9 cellular contexts compared by ENCODE assay signal in the genomic region with DNA sequence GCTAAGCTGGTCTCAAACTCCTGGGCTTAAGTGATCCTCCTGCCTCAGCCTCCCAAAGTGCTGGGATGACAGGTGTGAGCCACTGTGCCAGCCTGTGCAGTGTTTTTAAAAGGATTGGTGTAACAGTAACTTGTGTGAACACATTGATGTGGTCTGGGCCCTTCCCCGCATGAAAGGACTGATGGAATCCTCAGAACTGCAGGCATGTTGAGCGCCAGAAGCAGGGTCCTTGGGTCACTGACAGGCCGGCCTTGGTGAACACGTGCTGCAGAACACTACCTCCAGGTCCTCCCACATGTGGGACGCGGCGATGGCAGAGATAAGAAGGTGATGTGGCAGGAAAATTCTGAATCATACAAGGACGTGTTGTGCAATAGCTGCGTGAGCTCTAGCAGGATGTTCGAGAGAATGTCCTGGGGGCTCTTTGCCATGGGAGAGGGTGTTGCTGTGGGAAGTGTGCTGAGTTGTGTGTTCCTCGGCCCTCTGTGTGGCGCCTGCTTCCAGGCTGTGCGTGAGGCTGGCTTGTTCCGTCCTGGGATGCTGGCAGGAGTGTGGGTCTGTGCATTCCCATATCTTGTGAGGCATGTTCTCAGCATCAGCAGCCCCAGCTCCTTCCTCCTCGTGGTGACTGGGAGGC.
DNase-seq lines count a peak whose midpoint lies in the region; ATAC-seq and TF ChIP-seq lines count a peak whose summit lies in the region.
"Had no signal": no experiment of that assay in that cellular context is flagged by ENCODE, and none has a peak within 500 bp of the region (broad histone marks: within the 10 kb centered on the region; RNA-seq: fewer than 3 reads in every experiment).

No MANE protein-coding gene starts in this region.

- no peak for ATAC-seq in HG03039 (IDR thresholded peaks at IDR 0.05; ENCODE audit: unreplicated experiment)
- ATAC-seq in HG02798 (IDR thresholded peaks at IDR 0.05; ENCODE audit: poor library complexity, unreplicated experiment): no peak

- POLR2A ChIA-PET in AG04450 (lab: Yijun Ruan, JAX): interaction anchor here (0.6 kb wide), 1 partner anchor 14 kb away, joined by 3 read pairs; no protein-coding TSS in a partner anchor

- H3K9me3 ChIP-seq in AG04450 (ENCODE audit: control insufficient read depth, insufficient read depth, low read length): peaks cover 21% of the 10 kb centered on the region; the same call in 1 of the 2 replicates
- H3K9me3 ChIP-seq: upper lobe of left lung had no signal

- peak; percentile 60 for DNase-seq in AG04450 (ENCODE audit: low read depth, low spot score)
- DNase-seq in LHCN-M2 (ENCODE audit: low read depth): peak; percentile 59
- peak; percentile 81 for DNase-seq in amniotic stem cell (lab: John Stamatoyannopoulos, UW)
- DNase-seq in left kidney (ENCODE audit: low read depth, low spot score): peak; percentile 75
- DNase-seq in NCI-H774 (lab: John Stamatoyannopoulos, UW): no peak
- DNase-seq in NCI-H1694 treated with DMSO at 0.1 percent for 48 hours (lab: John Stamatoyannopoulos, UW): no peak
- DNase-seq: upper lobe of left lung had no signal

- TF ChIP-seq CTCF in AG04450 (IDR thresholded peaks at IDR 0.05; ENCODE audit: low read depth, low read length): no peak

- no peak overlapping the region for H3K4me3 ChIP-seq in AG04450 (ENCODE audit: low read depth, low read length)
- H3K4me3 ChIP-seq: upper lobe of left lung had no signal

- peak overlapping the region; percentile 70 for H3K27ac ChIP-seq in AG04450 (ENCODE audit: low read depth, low read length)
- H3K27ac ChIP-seq: upper lobe of left lung had no signal

- CTCF ChIA-PET in AG04450 (lab: Charles Lee): interaction anchor here (1.2 to 1.5 kb wide), 2 partner anchors 10 to 18 kb away, joined by 5 to 13 read pairs; no protein-coding TSS in a partner anchor

- H3K27me3 ChIP-seq in AG04450 (ENCODE audit: control insufficient read depth, insufficient read depth, low read length): no peaks in the 10 kb centered on the region
- H3K27me3 ChIP-seq: upper lobe of left lung had no signal

Comparison
In these comparisons a context has a peak if more than half of its experiments do, and no peak if none do; other contexts are left out.
1. DNase-seq: peak in AG04450 (single experiment), LHCN-M2 (single experiment), amniotic stem cell (single experiment) and left kidney (single experiment); none in NCI-H774 (single experiment) and NCI-H1694 treated with DMSO at 0.1 percent for 48 hours (single experiment).